Comparison of ENCODE assay signal across 23 cellular contexts in genomic region chr2:241836257-241836656, GRCh38. TPM values are rescaled to one million over a fixed set of nuclear protein-coding genes. Genes with fewer than 3 reads are reported as not detected.
A peak's percentile ranks its signal among the peaks of the same experiment; 100 is the strongest.
DNase-seq lines count a peak whose midpoint lies in the region; ATAC-seq and TF ChIP-seq lines count a peak whose summit lies in the region.
"Had no signal": no experiment of that assay in that cellular context is flagged by ENCODE, and none has a peak within 500 bp of the region (broad histone marks: within the 10 kb centered on the region; RNA-seq: fewer than 3 reads in every experiment).

No MANE protein-coding gene starts in this region.

- peaks cover 22% of the 10 kb centered on the region for H3K9me3 Mint-ChIP-seq in nephron
- H3K9me3 Mint-ChIP-seq in activated naive CD4-positive, alpha-beta T cell treated with anti-CD3 and anti-CD28 coated beads for 36 hours, result no peaks in the 10 kb centered on the region
- H3K9me3 Mint-ChIP-seq: CD4-positive, alpha-beta memory T cell; GM23338 had no signal

- peaks cover 16% of the 10 kb centered on the region for H3K27me3 Mint-ChIP-seq in nephron (ENCODE audit: low read depth)
- H3K27me3 Mint-ChIP-seq in activated naive CD4-positive, alpha-beta T cell treated with anti-CD3 and anti-CD28 coated beads for 36 hours (ENCODE audit: low read depth), result peaks cover 17% of the 10 kb centered on the region

- TF ChIP-seq CTCF in BE2C (IDR thresholded peaks at IDR 0.05; ENCODE audit: low read depth, low read length) (peak; percentile 7; the same call in 1 of the 2 replicates), choroid plexus epithelial cell (conservative IDR thresholded peaks at IDR 0.05; ENCODE audit: low read depth, low read length) (no peak), nephron (IDR thresholded peaks at IDR 0.05; ENCODE audit: unreplicated experiment in 3 of 3) (peak in 2 of 3 experiments; percentile 18 to 21)

- peak overlapping the region in 2 of 3 experiments; percentile 76 to 82 for H3K27ac Mint-ChIP-seq in nephron
- H3K27ac Mint-ChIP-seq in activated naive CD4-positive, alpha-beta T cell treated with anti-CD3 and anti-CD28 coated beads for 36 hours, result no peak overlapping the region
- H3K27ac Mint-ChIP-seq: CD4-positive, alpha-beta memory T cell; GM23338 had no signal

- peaks cover 41% of the 10 kb centered on the region for H3K4me1 Mint-ChIP-seq in nephron
- H3K4me1 Mint-ChIP-seq in activated naive CD4-positive, alpha-beta T cell treated with anti-CD3 and anti-CD28 coated beads for 36 hours (ENCODE audit: low read depth), result peaks cover 11% of the 10 kb centered on the region

- peak overlapping the region in 1 of 3 experiments; percentile 25 for H3K4me3 Mint-ChIP-seq in nephron
- H3K4me3 Mint-ChIP-seq in activated naive CD4-positive, alpha-beta T cell treated with anti-CD3 and anti-CD28 coated beads for 36 hours, result no peak overlapping the region
- H3K4me3 Mint-ChIP-seq: CD4-positive, alpha-beta memory T cell; GM23338 had no signal

- H3K36me3 ChIP-seq in BE2C, result no peaks in the 10 kb centered on the region
- H3K36me3 ChIP-seq: BLaER1 had no signal

- DNase-seq in BE2C (no peak), DMS114 treated with DMSO at 0.1 percent for 48 hours (lab: John Stamatoyannopoulos, UW; ENCODE audit: unreplicated experiment) (peak; percentile 11), choroid plexus epithelial cell (ENCODE audit: low read depth) (peak; percentile 23)
- no peak for DNase-seq in activated naive CD4-positive, alpha-beta T cell treated with anti-CD3 and anti-CD28 coated beads for 36 hours
- DNase-seq: CD4-positive, alpha-beta memory T cell; HCEC 1CT; MM.1S; NCI-H1105; NCI-H146; NCI-H2029; NCI-H226; NCI-H510A treated with DMSO at 0.1 percent for 48 hours; NCI-H748 treated with DMSO at 0.1 percent for 48 hours had no signal

- H3K4me1 ChIP-seq in BE2C, result no peaks in the 10 kb centered on the region

- intact Hi-C loops in activated naive CD4-positive, alpha-beta T cell treated with anti-CD3 and anti-CD28 coated beads for 36 hours (cut with micrococcal nuclease), result no loop called here

- no peaks in the 10 kb centered on the region for H3K36me3 Mint-ChIP-seq in nephron (ENCODE audit: low read depth)
- H3K36me3 Mint-ChIP-seq in activated naive CD4-positive, alpha-beta T cell treated with anti-CD3 and anti-CD28 coated beads for 36 hours (ENCODE audit: low read depth), result no peaks in the 10 kb centered on the region
- H3K36me3 Mint-ChIP-seq: CD4-positive, alpha-beta memory T cell had no signal

- H3K27me3 ChIP-seq in BE2C, result no peaks in the 10 kb centered on the region
- H3K27me3 ChIP-seq: BLaER1 had no signal

- no peak for ATAC-seq in HG03135 (IDR thresholded peaks at IDR 0.05; ENCODE audit: unreplicated experiment)
- ATAC-seq in HG02885 (IDR thresholded peaks at IDR 0.05; ENCODE audit: poor library complexity, unreplicated experiment), result no peak
- ATAC-seq: GM23338, K562, Right ventricle myocardium inferior had no signal

- H3K4me3 ChIP-seq in BE2C (ENCODE audit: low read depth, low read length) (no peak overlapping the region), choroid plexus epithelial cell (ENCODE audit: low read depth, low read length) (no peak overlapping the region)
- H3K4me3 ChIP-seq: BLaER1, GM23338, K562 had no signal

- no peaks in the 10 kb centered on the region for H3K9me3 ChIP-seq in BE2C

- CTCF ChIA-PET in activated naive CD4-positive, alpha-beta T cell treated with anti-CD3 and anti-CD28 coated beads for 36 hours (lab: Charles Lee), result interaction anchor here (0.9 to 1.8 kb wide), 2 partner anchors 17 to 42 kb away, joined by 3 to 7 read pairs; no protein-coding TSS in a partner anchor

RNA-seq across cellular contexts. Expression of gene PDCD1, which starts 22.4 kb away (rescaled TPM):
- polyA plus RNA-seq in BE2C (2012; ENCODE audit: insufficient read depth, insufficient read length, low read depth), result 1.8 TPM
- total RNA-seq in activated naive CD4-positive, alpha-beta T cell treated with anti-CD3 and anti-CD28 coated beads for 36 hours, result 1 to 10 TPM; 6.9 to 8.3 TPM
- total RNA-seq: Daoy, LHCN-M2, SK-MEL-5 had no signal

RNA-seq across cellular contexts. Expression of gene NEU4, which starts 27.3 kb away (rescaled TPM):
- polyA plus RNA-seq in BE2C (2012; ENCODE audit: insufficient read depth, insufficient read length, low read depth), result 8.5 TPM
- not detected for total RNA-seq in activated naive CD4-positive, alpha-beta T cell treated with anti-CD3 and anti-CD28 coated beads for 36 hours
- total RNA-seq: Daoy, LHCN-M2, SK-MEL-5 had no signal

RNA-seq across cellular contexts. Expression of gene RTP5, which starts 33.3 kb away (rescaled TPM):
- polyA plus RNA-seq in BE2C (2012; ENCODE audit: insufficient read depth, insufficient read length, low read depth), result 0.31 TPM
- not detected for total RNA-seq in activated naive CD4-positive, alpha-beta T cell treated with anti-CD3 and anti-CD28 coated beads for 36 hours
- total RNA-seq: Daoy, GM23338, K562, LHCN-M2, Right ventricle myocardium inferior, SK-MEL-5 had no signal
- polyA plus RNA-seq: CD4-positive, alpha-beta memory T cell; GM23338; K562 had no signal

RNA-seq across cellular contexts. Expression of gene GAL3ST2, which starts 59.6 kb away (rescaled TPM):
- 4.8 TPM for polyA plus RNA-seq in BE2C (2012; ENCODE audit: insufficient read depth, insufficient read length, low read depth)
- total RNA-seq in activated naive CD4-positive, alpha-beta T cell treated with anti-CD3 and anti-CD28 coated beads for 36 hours, result not detected
- total RNA-seq: Daoy, LHCN-M2, Right ventricle myocardium inferior, SK-MEL-5 had no signal
- polyA plus RNA-seq: K562 had no signal

Comparison
In these comparisons a context has a peak if more than half of its experiments do, and no peak if none do; other contexts are left out.
1. DNase-seq: peak in DMS114 treated with DMSO at 0.1 percent for 48 hours (single experiment) and choroid plexus epithelial cell (single experiment); none in BE2C (single experiment) and activated naive CD4-positive, alpha-beta T cell treated with anti-CD3 and anti-CD28 coated beads for 36 hours (single experiment).